1 cellular context compared by ENCODE assay signal in the genomic region with DNA sequence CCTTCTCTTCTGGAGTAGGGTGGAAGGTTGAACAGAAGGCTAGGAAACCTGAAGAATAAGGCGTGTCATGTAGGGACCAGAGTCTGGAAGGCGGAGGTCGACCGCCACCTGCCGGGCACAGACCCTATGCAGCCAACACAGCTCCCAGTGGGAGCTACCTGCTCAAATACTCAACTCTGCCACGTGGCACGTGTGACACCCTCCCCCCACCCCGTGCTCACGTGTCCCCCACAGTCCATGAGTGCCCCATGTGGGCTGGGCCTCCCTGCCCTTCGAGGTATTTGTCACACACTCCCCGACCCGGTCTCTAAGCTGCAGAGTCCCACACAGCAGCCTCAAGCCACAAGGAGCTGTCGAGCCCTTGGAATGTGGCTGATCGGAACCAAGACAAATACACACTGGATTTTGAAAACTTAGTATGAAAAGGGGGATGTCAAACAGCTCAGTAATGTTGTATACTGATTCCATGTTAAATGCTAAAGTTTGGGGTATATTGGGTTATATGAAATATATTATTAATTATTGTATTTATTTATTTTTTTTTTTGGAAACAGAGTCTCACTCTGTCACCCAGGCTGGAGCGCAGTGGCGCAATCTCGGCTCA.
TF ChIP-seq lines count a peak whose summit lies in the region.

No MANE protein-coding gene starts in this region.

TF ChIP-seq in HepG2, 621 proteins besides CTCF, POLR2A, EP300 and RAD21 (continued from another document and continues in another):
- TF ChIP-seq, protein P1, sequence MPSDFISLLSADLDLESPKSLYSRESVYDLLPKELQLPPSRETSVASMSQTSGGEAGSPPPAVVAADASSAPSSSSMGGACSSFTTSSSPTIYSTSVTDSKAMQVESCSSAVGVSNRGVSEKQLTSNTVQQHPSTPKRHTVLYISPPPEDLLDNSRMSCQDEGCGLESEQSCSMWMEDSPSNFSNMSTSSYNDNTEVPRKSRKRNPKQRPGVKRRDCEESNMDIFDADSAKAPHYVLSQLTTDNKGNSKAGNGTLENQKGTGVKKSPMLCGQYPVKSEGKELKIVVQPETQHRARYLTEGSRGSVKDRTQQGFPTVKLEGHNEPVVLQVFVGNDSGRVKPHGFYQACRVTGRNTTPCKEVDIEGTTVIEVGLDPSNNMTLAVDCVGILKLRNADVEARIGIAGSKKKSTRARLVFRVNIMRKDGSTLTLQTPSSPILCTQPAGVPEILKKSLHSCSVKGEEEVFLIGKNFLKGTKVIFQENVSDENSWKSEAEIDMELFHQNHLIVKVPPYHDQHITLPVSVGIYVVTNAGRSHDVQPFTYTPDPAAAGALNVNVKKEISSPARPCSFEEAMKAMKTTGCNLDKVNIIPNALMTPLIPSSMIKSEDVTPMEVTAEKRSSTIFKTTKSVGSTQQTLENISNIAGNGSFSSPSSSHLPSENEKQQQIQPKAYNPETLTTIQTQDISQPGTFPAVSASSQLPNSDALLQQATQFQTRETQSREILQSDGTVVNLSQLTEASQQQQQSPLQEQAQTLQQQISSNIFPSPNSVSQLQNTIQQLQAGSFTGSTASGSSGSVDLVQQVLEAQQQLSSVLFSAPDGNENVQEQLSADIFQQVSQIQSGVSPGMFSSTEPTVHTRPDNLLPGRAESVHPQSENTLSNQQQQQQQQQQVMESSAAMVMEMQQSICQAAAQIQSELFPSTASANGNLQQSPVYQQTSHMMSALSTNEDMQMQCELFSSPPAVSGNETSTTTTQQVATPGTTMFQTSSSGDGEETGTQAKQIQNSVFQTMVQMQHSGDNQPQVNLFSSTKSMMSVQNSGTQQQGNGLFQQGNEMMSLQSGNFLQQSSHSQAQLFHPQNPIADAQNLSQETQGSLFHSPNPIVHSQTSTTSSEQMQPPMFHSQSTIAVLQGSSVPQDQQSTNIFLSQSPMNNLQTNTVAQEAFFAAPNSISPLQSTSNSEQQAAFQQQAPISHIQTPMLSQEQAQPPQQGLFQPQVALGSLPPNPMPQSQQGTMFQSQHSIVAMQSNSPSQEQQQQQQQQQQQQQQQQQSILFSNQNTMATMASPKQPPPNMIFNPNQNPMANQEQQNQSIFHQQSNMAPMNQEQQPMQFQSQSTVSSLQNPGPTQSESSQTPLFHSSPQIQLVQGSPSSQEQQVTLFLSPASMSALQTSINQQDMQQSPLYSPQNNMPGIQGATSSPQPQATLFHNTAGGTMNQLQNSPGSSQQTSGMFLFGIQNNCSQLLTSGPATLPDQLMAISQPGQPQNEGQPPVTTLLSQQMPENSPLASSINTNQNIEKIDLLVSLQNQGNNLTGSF (CRISPR knock-in tag; IDR thresholded peaks at IDR 0.05): 0 out of 2 replicates have a peak, but pooled peaks have one; percentile 59
- TF ChIP-seq ZNF772 (CRISPR knock-in tag; IDR thresholded peaks at IDR 0.05) (no peak), ZNF713 (CRISPR knock-in tag; IDR thresholded peaks at IDR 0.05) (no peak), ZNF30 (CRISPR knock-in tag; IDR thresholded peaks at IDR 0.05) (no peak), TSC22D2 (CRISPR knock-in tag; IDR thresholded peaks at IDR 0.05; ENCODE audit: borderline replicate concordance) (0 out of 2 replicates have a peak, but pooled peaks have one; percentile 83), ZNF777 (CRISPR knock-in tag; IDR thresholded peaks at IDR 0.05) (0 out of 2 replicates have a peak, but pooled peaks have one; percentile 32), ZNF775 (CRISPR knock-in tag; IDR thresholded peaks at IDR 0.05; ENCODE audit: borderline replicate concordance) (no peak), NRL (CRISPR knock-in tag; IDR thresholded peaks at IDR 0.05; ENCODE audit: borderline replicate concordance) (no peak), ZNF556 (CRISPR knock-in tag; IDR thresholded peaks at IDR 0.05; ENCODE audit: borderline replicate concordance) (peak; percentile 49; the same call in 1 of the 2 replicates), SKI (IDR thresholded peaks at IDR 0.05; ENCODE audit: partially characterized antibody) (no peak), ZNF746 (CRISPR knock-in tag; IDR thresholded peaks at IDR 0.05) (no peak), ZNF317 (CRISPR knock-in tag; IDR thresholded peaks at IDR 0.05) (no peak), TAF1 (CRISPR knock-in tag; IDR thresholded peaks at IDR 0.05) (no peak), SP1 (IDR thresholded peaks at IDR 0.05) (no peak), SP1 (CRISPR knock-in tag; IDR thresholded peaks at IDR 0.05) (peak; percentile 71; the same call in 1 of the 2 replicates), GABPA (IDR thresholded peaks at IDR 0.05; ENCODE audit: low read depth, low read length) (no peak), GABPA (CRISPR knock-in tag; IDR thresholded peaks at IDR 0.05; ENCODE audit: low read depth) (no peak), ZNF564 (CRISPR knock-in tag; IDR thresholded peaks at IDR 0.05) (0 out of 2 replicates have a peak, but pooled peaks have one; percentile 63), ZBTB20 (CRISPR knock-in tag; IDR thresholded peaks at IDR 0.05; ENCODE audit: borderline replicate concordance, low read depth) (peak; percentile 54; the same call in 1 of the 2 replicates), RCOR2 (CRISPR knock-in tag; IDR thresholded peaks at IDR 0.05) (no peak), ZBTB21 (CRISPR knock-in tag; IDR thresholded peaks at IDR 0.05) (peak; percentile 27; the same call in 1 of the 2 replicates), ELF1 (CRISPR knock-in tag; IDR thresholded peaks at IDR 0.05) (no peak), ZKSCAN5 (CRISPR knock-in tag; IDR thresholded peaks at IDR 0.05) (no peak), ASH2L (IDR thresholded peaks at IDR 0.05; ENCODE audit: insufficient read length, low read depth, low read length) (no peak), HDAC6 (IDR thresholded peaks at IDR 0.05; ENCODE audit: low read depth, low read length) (no peak), STAG1 (CRISPR knock-in tag; IDR thresholded peaks at IDR 0.05) (peak; percentile 77), ZNF550 (CRISPR knock-in tag; IDR thresholded peaks at IDR 0.05; ENCODE audit: borderline replicate concordance) (no peak), KLF13 (CRISPR knock-in tag; IDR thresholded peaks at IDR 0.05) (no peak), SMARCE1 (IDR thresholded peaks at IDR 0.05; ENCODE audit: borderline replicate concordance) (no peak), MEF2D (CRISPR knock-in tag; IDR thresholded peaks at IDR 0.05) (no peak; the same call in none of the 2 replicates), SRY (CRISPR knock-in tag; IDR thresholded peaks at IDR 0.05) (peak; percentile 21; the same call in 1 of the 2 replicates), ZKSCAN8 (CRISPR knock-in tag; IDR thresholded peaks at IDR 0.05; ENCODE audit: borderline replicate concordance) (no peak), PCBP1 (IDR thresholded peaks at IDR 0.05; ENCODE audit: borderline replicate concordance, low read depth, low read length) (no peak), MEIS2 (CRISPR knock-in tag; IDR thresholded peaks at IDR 0.05) (peak; percentile 69; the same call in 1 of the 2 replicates), ZMYM4 (CRISPR knock-in tag; IDR thresholded peaks at IDR 0.05) (peak; percentile 45; the same call in 1 of the 2 replicates)
- TF ChIP-seq, protein P2, sequence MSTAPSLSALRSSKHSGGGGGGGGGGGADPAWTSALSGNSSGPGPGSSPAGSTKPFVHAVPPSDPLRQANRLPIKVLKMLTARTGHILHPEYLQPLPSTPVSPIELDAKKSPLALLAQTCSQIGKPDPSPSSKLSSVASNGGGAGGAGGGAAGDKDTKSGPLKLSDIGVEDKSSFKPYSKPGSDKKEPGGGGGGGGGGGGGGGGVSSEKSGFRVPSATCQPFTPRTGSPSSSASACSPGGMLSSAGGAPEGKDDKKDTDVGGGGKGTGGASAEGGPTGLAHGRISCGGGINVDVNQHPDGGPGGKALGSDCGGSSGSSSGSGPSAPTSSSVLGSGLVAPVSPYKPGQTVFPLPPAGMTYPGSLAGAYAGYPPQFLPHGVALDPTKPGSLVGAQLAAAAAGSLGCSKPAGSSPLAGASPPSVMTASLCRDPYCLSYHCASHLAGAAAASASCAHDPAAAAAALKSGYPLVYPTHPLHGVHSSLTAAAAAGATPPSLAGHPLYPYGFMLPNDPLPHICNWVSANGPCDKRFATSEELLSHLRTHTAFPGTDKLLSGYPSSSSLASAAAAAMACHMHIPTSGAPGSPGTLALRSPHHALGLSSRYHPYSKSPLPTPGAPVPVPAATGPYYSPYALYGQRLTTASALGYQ (CRISPR knock-in tag; IDR thresholded peaks at IDR 0.05): no peak
- TF ChIP-seq, protein P3, sequence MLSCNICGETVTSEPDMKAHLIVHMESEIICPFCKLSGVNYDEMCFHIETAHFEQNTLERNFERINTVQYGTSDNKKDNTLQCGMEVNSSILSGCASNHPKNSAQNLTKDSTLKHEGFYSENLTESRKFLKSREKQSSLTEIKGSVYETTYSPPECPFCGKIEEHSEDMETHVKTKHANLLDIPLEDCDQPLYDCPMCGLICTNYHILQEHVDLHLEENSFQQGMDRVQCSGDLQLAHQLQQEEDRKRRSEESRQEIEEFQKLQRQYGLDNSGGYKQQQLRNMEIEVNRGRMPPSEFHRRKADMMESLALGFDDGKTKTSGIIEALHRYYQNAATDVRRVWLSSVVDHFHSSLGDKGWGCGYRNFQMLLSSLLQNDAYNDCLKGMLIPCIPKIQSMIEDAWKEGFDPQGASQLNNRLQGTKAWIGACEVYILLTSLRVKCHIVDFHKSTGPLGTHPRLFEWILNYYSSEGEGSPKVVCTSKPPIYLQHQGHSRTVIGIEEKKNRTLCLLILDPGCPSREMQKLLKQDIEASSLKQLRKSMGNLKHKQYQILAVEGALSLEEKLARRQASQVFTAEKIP (CRISPR knock-in tag; IDR thresholded peaks at IDR 0.05; ENCODE audit: borderline replicate concordance): no peak
- TF ChIP-seq, protein P4, sequence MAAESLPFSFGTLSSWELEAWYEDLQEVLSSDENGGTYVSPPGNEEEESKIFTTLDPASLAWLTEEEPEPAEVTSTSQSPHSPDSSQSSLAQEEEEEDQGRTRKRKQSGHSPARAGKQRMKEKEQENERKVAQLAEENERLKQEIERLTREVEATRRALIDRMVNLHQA (CRISPR knock-in tag; IDR thresholded peaks at IDR 0.05): no peak
- TF ChIP-seq, protein P5, sequence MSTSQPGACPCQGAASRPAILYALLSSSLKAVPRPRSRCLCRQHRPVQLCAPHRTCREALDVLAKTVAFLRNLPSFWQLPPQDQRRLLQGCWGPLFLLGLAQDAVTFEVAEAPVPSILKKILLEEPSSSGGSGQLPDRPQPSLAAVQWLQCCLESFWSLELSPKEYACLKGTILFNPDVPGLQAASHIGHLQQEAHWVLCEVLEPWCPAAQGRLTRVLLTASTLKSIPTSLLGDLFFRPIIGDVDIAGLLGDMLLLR (CRISPR knock-in tag; IDR thresholded peaks at IDR 0.05): peak; percentile 89
- TF ChIP-seq, protein P6, sequence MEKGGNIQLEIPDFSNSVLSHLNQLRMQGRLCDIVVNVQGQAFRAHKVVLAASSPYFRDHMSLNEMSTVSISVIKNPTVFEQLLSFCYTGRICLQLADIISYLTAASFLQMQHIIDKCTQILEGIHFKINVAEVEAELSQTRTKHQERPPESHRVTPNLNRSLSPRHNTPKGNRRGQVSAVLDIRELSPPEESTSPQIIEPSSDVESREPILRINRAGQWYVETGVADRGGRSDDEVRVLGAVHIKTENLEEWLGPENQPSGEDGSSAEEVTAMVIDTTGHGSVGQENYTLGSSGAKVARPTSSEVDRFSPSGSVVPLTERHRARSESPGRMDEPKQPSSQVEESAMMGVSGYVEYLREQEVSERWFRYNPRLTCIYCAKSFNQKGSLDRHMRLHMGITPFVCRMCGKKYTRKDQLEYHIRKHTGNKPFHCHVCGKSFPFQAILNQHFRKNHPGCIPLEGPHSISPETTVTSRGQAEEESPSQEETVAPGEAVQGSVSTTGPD (CRISPR knock-in tag; IDR thresholded peaks at IDR 0.05): no peak
- TF ChIP-seq, protein P7, sequence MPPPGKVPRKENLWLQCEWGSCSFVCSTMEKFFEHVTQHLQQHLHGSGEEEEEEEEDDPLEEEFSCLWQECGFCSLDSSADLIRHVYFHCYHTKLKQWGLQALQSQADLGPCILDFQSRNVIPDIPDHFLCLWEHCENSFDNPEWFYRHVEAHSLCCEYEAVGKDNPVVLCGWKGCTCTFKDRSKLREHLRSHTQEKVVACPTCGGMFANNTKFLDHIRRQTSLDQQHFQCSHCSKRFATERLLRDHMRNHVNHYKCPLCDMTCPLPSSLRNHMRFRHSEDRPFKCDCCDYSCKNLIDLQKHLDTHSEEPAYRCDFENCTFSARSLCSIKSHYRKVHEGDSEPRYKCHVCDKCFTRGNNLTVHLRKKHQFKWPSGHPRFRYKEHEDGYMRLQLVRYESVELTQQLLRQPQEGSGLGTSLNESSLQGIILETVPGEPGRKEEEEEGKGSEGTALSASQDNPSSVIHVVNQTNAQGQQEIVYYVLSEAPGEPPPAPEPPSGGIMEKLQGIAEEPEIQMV (CRISPR knock-in tag; IDR thresholded peaks at IDR 0.05; ENCODE audit: low read depth): peak; percentile 69; the same call in 1 of the 2 replicates
- TF ChIP-seq, protein P8, sequence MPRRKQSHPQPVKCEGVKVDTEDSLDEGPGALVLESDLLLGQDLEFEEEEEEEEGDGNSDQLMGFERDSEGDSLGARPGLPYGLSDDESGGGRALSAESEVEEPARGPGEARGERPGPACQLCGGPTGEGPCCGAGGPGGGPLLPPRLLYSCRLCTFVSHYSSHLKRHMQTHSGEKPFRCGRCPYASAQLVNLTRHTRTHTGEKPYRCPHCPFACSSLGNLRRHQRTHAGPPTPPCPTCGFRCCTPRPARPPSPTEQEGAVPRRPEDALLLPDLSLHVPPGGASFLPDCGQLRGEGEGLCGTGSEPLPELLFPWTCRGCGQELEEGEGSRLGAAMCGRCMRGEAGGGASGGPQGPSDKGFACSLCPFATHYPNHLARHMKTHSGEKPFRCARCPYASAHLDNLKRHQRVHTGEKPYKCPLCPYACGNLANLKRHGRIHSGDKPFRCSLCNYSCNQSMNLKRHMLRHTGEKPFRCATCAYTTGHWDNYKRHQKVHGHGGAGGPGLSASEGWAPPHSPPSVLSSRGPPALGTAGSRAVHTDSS (CRISPR knock-in tag; conservative IDR thresholded peaks at IDR 0.05): no peak
- TF ChIP-seq, protein P9, sequence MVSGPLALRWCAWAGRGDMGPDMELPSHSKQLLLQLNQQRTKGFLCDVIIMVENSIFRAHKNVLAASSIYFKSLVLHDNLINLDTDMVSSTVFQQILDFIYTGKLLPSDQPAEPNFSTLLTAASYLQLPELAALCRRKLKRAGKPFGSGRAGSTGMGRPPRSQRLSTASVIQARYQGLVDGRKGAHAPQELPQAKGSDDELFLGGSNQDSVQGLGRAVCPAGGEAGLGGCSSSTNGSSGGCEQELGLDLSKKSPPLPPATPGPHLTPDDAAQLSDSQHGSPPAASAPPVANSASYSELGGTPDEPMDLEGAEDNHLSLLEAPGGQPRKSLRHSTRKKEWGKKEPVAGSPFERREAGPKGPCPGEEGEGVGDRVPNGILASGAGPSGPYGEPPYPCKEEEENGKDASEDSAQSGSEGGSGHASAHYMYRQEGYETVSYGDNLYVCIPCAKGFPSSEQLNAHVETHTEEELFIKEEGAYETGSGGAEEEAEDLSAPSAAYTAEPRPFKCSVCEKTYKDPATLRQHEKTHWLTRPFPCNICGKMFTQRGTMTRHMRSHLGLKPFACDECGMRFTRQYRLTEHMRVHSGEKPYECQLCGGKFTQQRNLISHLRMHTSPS (CRISPR knock-in tag; IDR thresholded peaks at IDR 0.05; ENCODE audit: low read depth): 0 out of 2 replicates have a peak, but pooled peaks have one; percentile 36
